Comparison of ENCODE assay signal across 1 cellular context in genomic region chr11:76184551-76184993, GRCh38.
TF ChIP-seq lines count a peak whose summit lies in the region.

No MANE protein-coding gene starts in this region.

TF ChIP-seq in K562, 482 proteins besides CTCF, POLR2A, EP300 and RAD21 (continued from another document):
- TF ChIP-seq ZBTB11 (CRISPR knock-in tag; IDR thresholded peaks at IDR 0.05) (peak in 1 of 3 experiments; percentile 46; a peak in 1 of 6 replicates), RBM14 (IDR thresholded peaks at IDR 0.05; ENCODE audit: borderline replicate concordance, insufficient read depth, low read depth, low read length) (no peak), TFAP4 (CRISPR knock-in tag; IDR thresholded peaks at IDR 0.05; ENCODE audit: borderline replicate concordance) (peak; percentile 46; the same call in 1 of the 2 replicates), HMGN3 (IDR thresholded peaks at IDR 0.05; ENCODE audit: borderline replicate concordance, extremely low read depth, insufficient read length, low read depth, low read length) (peak; percentile 43), PTBP1 (IDR thresholded peaks at IDR 0.05; ENCODE audit: low read depth, low read length) (no peak), ATF1 (CRISPR knock-in tag; IDR thresholded peaks at IDR 0.05) (no peak), ATF1 (tag; IDR thresholded peaks at IDR 0.05) (0 out of 2 replicates have a peak, but pooled peaks have one; percentile 53), ZNF511 (CRISPR knock-in tag; IDR thresholded peaks at IDR 0.05) (no peak), POLR2H (tag; IDR thresholded peaks at IDR 0.05; ENCODE audit: low read depth) (no peak), DACH1 (IDR thresholded peaks at IDR 0.05; ENCODE audit: partially characterized antibody) (no peak), TCF3 (CRISPR knock-in tag; IDR thresholded peaks at IDR 0.05) (peak; percentile 73), ZNF41 (CRISPR knock-in tag; conservative IDR thresholded peaks at IDR 0.05) (no peak), ZNF197 (CRISPR knock-in tag; IDR thresholded peaks at IDR 0.05; ENCODE audit: low read depth) (no peak), SRSF9 (IDR thresholded peaks at IDR 0.05; ENCODE audit: borderline replicate concordance, low read depth, low read length) (no peak), ZC3H8 (IDR thresholded peaks at IDR 0.05) (no peak), HBP1 (CRISPR knock-in tag; IDR thresholded peaks at IDR 0.05) (no peak), HDAC8 (tag; IDR thresholded peaks at IDR 0.05) (no peak), MLLT1 (IDR thresholded peaks at IDR 0.05) (no peak), ZNF407 (IDR thresholded peaks at IDR 0.05; ENCODE audit: low read depth) (no peak), TCFL5 (CRISPR knock-in tag; conservative IDR thresholded peaks at IDR 0.05) (no peak), DPF2 (IDR thresholded peaks at IDR 0.05) (peak; percentile 41; the same call in 1 of the 2 replicates), ZNF717 (CRISPR knock-in tag; IDR thresholded peaks at IDR 0.05) (no peak), BDP1 (IDR thresholded peaks at IDR 0.05; ENCODE audit: insufficient read depth, insufficient read length) (no peak), PHB (CRISPR knock-in tag; IDR thresholded peaks at IDR 0.05) (no peak), MEF2D (tag; conservative IDR thresholded peaks at IDR 0.05; ENCODE audit: low read depth) (no peak), ZBED1 (IDR thresholded peaks at IDR 0.05) (0 out of 2 replicates have a peak, but pooled peaks have one; percentile 35), TEAD1 (CRISPR knock-in tag; IDR thresholded peaks at IDR 0.05) (no peak), ZBTB12 (CRISPR knock-in tag; IDR thresholded peaks at IDR 0.05) (0 out of 2 replicates have a peak, but pooled peaks have one; percentile 39)
TF ChIP-seq in K562: peak in this region for 20.
